Comparison of ENCODE assay signal across 1 cellular context in the genomic region with DNA sequence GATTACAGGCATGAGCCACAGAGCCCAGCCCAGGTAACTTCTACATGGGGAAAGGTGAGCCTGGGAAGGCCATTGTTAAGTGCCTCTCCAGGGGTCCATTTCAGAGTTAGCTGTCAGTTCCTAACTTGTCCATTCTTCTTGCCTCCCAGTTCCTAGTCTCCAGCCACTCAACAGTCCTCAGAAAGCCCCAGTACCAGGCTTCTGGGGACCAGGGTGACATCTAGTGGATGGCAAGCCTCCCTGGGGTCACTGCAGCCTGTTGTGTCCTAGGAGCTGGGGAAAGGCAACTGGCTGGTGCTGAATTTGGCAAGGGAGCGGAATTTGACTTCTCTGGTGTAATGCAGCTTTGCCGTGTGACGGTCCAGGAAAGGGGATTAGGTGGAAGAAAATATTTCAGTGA.
TF ChIP-seq lines count a peak whose summit lies in the region.

No MANE protein-coding gene starts in this region.

TF ChIP-seq in HCT116, 20 proteins besides CTCF, POLR2A, EP300 and RAD21 (continued from another document):
- TF ChIP-seq CEBPB (IDR thresholded peaks at IDR 0.05; ENCODE audit: low read depth), result no peak
